In genomic region chr12:131923260-131923659, GRCh38 we compare ENCODE assay signal across 10 cellular contexts. TPM values are rescaled to one million over a fixed set of nuclear protein-coding genes. Genes with fewer than 3 reads are reported as not detected.
A peak's percentile ranks its signal among the peaks of the same experiment; 100 is the strongest.
DNase-seq lines count a peak whose midpoint lies in the region; ATAC-seq, FAIRE-seq and TF ChIP-seq lines count a peak whose summit lies in the region.
"Had no signal": no experiment of that assay in that cellular context is flagged by ENCODE, and none has a peak within 500 bp of the region (broad histone marks: within the 10 kb centered on the region; RNA-seq: fewer than 3 reads in every experiment).

No MANE protein-coding gene starts in this region.

- H3K27ac ChIP-seq in HepG2 (ENCODE audit: extremely low read length, insufficient read depth, low read length) = no peak overlapping the region
- no peak overlapping the region for H3K27ac ChIP-seq in A673 (ENCODE audit: low read depth, low read length, poor library complexity, severe bottlenecking)
- no peak overlapping the region for H3K27ac ChIP-seq in neural progenitor cell

- H3K79me2 ChIP-seq in HepG2 (ENCODE audit: insufficient read depth, low read length) (no peaks in the 10 kb centered on the region), neural progenitor cell (ENCODE audit: low read depth) (no peaks in the 10 kb centered on the region)

- no peak for DNase-seq in HepG2 (ENCODE audit: low spot score)
- DNase-seq in A673 (ENCODE audit: low spot score) = no peak
- no peak for DNase-seq in activated CD8-positive, alpha-beta memory T cell treated with anti-CD3 and anti-CD28 coated beads, Interleukin-2, amount 50 U/mL, for 48 hours
- no peak for DNase-seq in activated naive CD4-positive, alpha-beta T cell treated with anti-CD3 and anti-CD28 coated beads for 36 hours
- DNase-seq in neural progenitor cell (ENCODE audit: low spot score) = no peak
- DNase-seq: caudate nucleus had no signal

- intact Hi-C loops in HepG2 (cut with micrococcal nuclease; ENCODE audit: unreplicated experiment) (loop anchor here (10.0 kb wide), 1 partner anchor 88 kb away; no protein-coding TSS in a partner anchor), A673 (cut with micrococcal nuclease; ENCODE audit: unreplicated experiment) (no loop called here)
- intact Hi-C loops in activated naive CD4-positive, alpha-beta T cell treated with anti-CD3 and anti-CD28 coated beads for 36 hours (cut with micrococcal nuclease) = no loop called here

- BruUV-seq in HepG2 (replicated peaks; lab: Mats Ljungman, UMichigan) (no TSS peak), A673 (replicated peaks; lab: Mats Ljungman, UMichigan) (no TSS peak)

- no peak overlapping the region for H3K27ac Mint-ChIP-seq in activated naive CD4-positive, alpha-beta T cell treated with anti-CD3 and anti-CD28 coated beads for 36 hours
- no peak overlapping the region for H3K27ac Mint-ChIP-seq in neural progenitor cell
- H3K27ac Mint-ChIP-seq: progenitor cell of endocrine pancreas had no signal

- H3K27me3 ChIP-seq in HepG2 (ENCODE audit: control insufficient read depth in 1 of 2, insufficient read depth in 2 of 2, low read length in 2 of 2) = no peaks in the 10 kb centered on the region
- no peaks in the 10 kb centered on the region for H3K27me3 ChIP-seq in A673 (replicated peaks; ENCODE audit: insufficient read depth, low read depth, low read length, poor library complexity)
- peaks cover 6% of the 10 kb centered on the region for H3K27me3 ChIP-seq in neural progenitor cell

- H3F3A ChIP-seq in neural progenitor cell (ENCODE audit: low read depth) = no peaks in the 10 kb centered on the region

- ATAC-seq in GM18520 (IDR thresholded peaks at IDR 0.05; ENCODE audit: unreplicated experiment) (peak; percentile 72), GM21528 (IDR thresholded peaks at IDR 0.05; ENCODE audit: low FRiP score, unreplicated experiment) (peak; percentile 75), HG03159 (IDR thresholded peaks at IDR 0.05; ENCODE audit: unreplicated experiment) (peak; percentile 82), HepG2 (no peak)

- in situ Hi-C loops in HepG2 (cut with HindIII; ENCODE audit: extremely low pct_ligation_motif_present, low pct_unique_long_range_greater_than_20kb) = no loop called here

- no peak overlapping the region for H3K4me2 ChIP-seq in HepG2 (ENCODE audit: low read depth, low read length)
- H3K4me2 ChIP-seq in neural progenitor cell = no peak overlapping the region

- H3K9me3 Mint-ChIP-seq in activated naive CD4-positive, alpha-beta T cell treated with anti-CD3 and anti-CD28 coated beads for 36 hours = no peaks in the 10 kb centered on the region
- peaks cover 6% of the 10 kb centered on the region for H3K9me3 Mint-ChIP-seq in neural progenitor cell

- H3K4me1 Mint-ChIP-seq in activated naive CD4-positive, alpha-beta T cell treated with anti-CD3 and anti-CD28 coated beads for 36 hours (ENCODE audit: low read depth) = peaks cover 6% of the 10 kb centered on the region
- H3K4me1 Mint-ChIP-seq in neural progenitor cell = peaks cover 5% of the 10 kb centered on the region

- 86% methylated on average over 8 of the region's 11 CpGs for WGBS in HepG2 (ENCODE audit: low lambda C conversion rate)

- no peak for TF ChIP-seq EP300 in HepG2 (IDR thresholded peaks at IDR 0.05; ENCODE audit: low read depth in 2 of 2, low read length in 2 of 2)
- no peak for TF ChIP-seq EP300 in HepG2 (CRISPR knock-in tag; IDR thresholded peaks at IDR 0.05; ENCODE audit: borderline replicate concordance)

- H3K4me3 ChIP-seq in HepG2 (replicated peaks in 1 of 3; ENCODE audit: insufficient read depth in 1 of 3, low read depth in 2 of 3, low read length in 3 of 3) (no peak overlapping the region), A673 (ENCODE audit: low read depth, low read length, poor library complexity, severe bottlenecking) (no peak overlapping the region), neural progenitor cell (no peak overlapping the region)

- TF ChIP-seq POLR2A in HepG2 (IDR thresholded peaks at IDR 0.05; ENCODE audit: insufficient read depth in 1 of 2, low read depth in 2 of 2, low read length in 2 of 2) = no peak

- peaks cover 5% of the 10 kb centered on the region; the same call in 1 of the 2 replicates for H3K4me1 ChIP-seq in HepG2 (ENCODE audit: insufficient read depth, low read length)
- no peaks in the 10 kb centered on the region for H3K4me1 ChIP-seq in A673 (ENCODE audit: insufficient read depth, low read length, poor library complexity, severe bottlenecking)
- H3K4me1 ChIP-seq in neural progenitor cell = no peaks in the 10 kb centered on the region

- TF ChIP-seq RAD21 in HepG2 (CRISPR knock-in tag; IDR thresholded peaks at IDR 0.05) = no peak

- TF ChIP-seq CTCF in HepG2 (CRISPR knock-in tag; IDR thresholded peaks at IDR 0.05) (no peak), A673 (conservative IDR thresholded peaks at IDR 0.05; ENCODE audit: low read depth, low read length) (no peak), neural progenitor cell (IDR thresholded peaks at IDR 0.05) (no peak)

- H4K20me1 ChIP-seq in HepG2 (ENCODE audit: insufficient read depth, low read length) = no peaks in the 10 kb centered on the region
- no peaks in the 10 kb centered on the region for H4K20me1 ChIP-seq in neural progenitor cell (ENCODE audit: low read depth)

- H2AFZ ChIP-seq in HepG2 (ENCODE audit: low read length) (no peak overlapping the region), neural progenitor cell (replicated peaks) (no peak overlapping the region)

- POLR2A ChIA-PET in HepG2 (lab: Yijun Ruan, JAX) = no interaction called here
- POLR2A ChIA-PET in A673 (lab: Charles Lee; ENCODE audit: low non-redundant PET) = no interaction called here

- no peaks in the 10 kb centered on the region for H3K27me3 Mint-ChIP-seq in activated naive CD4-positive, alpha-beta T cell treated with anti-CD3 and anti-CD28 coated beads for 36 hours (ENCODE audit: low read depth)
- H3K27me3 Mint-ChIP-seq in neural progenitor cell (ENCODE audit: insufficient read depth, low read depth) = no peaks in the 10 kb centered on the region
- H3K27me3 Mint-ChIP-seq: progenitor cell of endocrine pancreas had no signal

- no peak overlapping the region for H3K4me3 Mint-ChIP-seq in activated naive CD4-positive, alpha-beta T cell treated with anti-CD3 and anti-CD28 coated beads for 36 hours
- H3K4me3 Mint-ChIP-seq in neural progenitor cell = no peak overlapping the region

- no peaks in the 10 kb centered on the region for H3K36me3 Mint-ChIP-seq in activated naive CD4-positive, alpha-beta T cell treated with anti-CD3 and anti-CD28 coated beads for 36 hours (ENCODE audit: low read depth)
- peaks cover 7% of the 10 kb centered on the region for H3K36me3 Mint-ChIP-seq in neural progenitor cell

- CTCF ChIA-PET in HepG2 (lab: Yijun Ruan, JAX; ENCODE audit: low intra/inter-chr PET ratio, low total read pairs) (no interaction called here), A673 (lab: Charles Lee) (interaction anchor here (1.0 kb wide), 1 partner anchor 11 kb away, joined by 5 read pairs; no protein-coding TSS in a partner anchor)
- CTCF ChIA-PET in activated naive CD4-positive, alpha-beta T cell treated with anti-CD3 and anti-CD28 coated beads for 36 hours (lab: Charles Lee) = no interaction called here

- no peaks in the 10 kb centered on the region for H3K9me3 ChIP-seq in HepG2 (ENCODE audit: low read length)
- no peaks in the 10 kb centered on the region for H3K9me3 ChIP-seq in A673 (ENCODE audit: low read depth, low read length, poor library complexity, severe bottlenecking)
- no peaks in the 10 kb centered on the region for H3K9me3 ChIP-seq in neural progenitor cell (ENCODE audit: low read depth)

- H3K9ac ChIP-seq in HepG2 (ENCODE audit: insufficient read depth, low read depth, low read length) = no peak overlapping the region
- no peak overlapping the region for H3K9ac ChIP-seq in neural progenitor cell

- FAIRE-seq in HepG2 (lab: Jason Lieb, UNC) = no peak

- H3K36me3 ChIP-seq in HepG2 (replicated peaks in 1 of 2; ENCODE audit: control insufficient read depth in 1 of 2, insufficient read depth in 2 of 2, low read length in 2 of 2) = peaks cover 4 to 13% of the 10 kb centered on the region in 2 experiments; a peak in 4 of 5 replicates
- H3K36me3 ChIP-seq in A673 (ENCODE audit: insufficient read depth, low read length, poor library complexity, severe bottlenecking) = peaks cover 6% of the 10 kb centered on the region
- H3K36me3 ChIP-seq in neural progenitor cell = no peaks in the 10 kb centered on the region

RNA-seq across cellular contexts. Expression of gene PUS1, which starts 5.8 kb away (rescaled TPM):
- total RNA-seq in HepG2 (2016; rRNA removed; fragmentation: Illumina TruSeq; extraction: Trizol) = 23.5 and 24.7 TPM in 2 replicates
- 6.6 and 7.1 TPM in 2 replicates for total RNA-seq in HepG2 (2016; cell fraction: cytosol; rRNA removed; fragmentation: Illumina TruSeq; extraction: Trizol; ENCODE audit: low read depth)
- 21.9 and 25.6 TPM in 2 replicates for total RNA-seq in HepG2 (2016; cell fraction: insoluble cytoplasmic fraction; rRNA removed; fragmentation: Illumina TruSeq; extraction: Trizol)
- 11.7 and 15.8 TPM in 2 replicates for total RNA-seq in HepG2 (2016; cell fraction: membrane; rRNA removed; fragmentation: Illumina TruSeq; extraction: Trizol)
- total RNA-seq in HepG2 (2016; cell fraction: nucleus; rRNA removed; fragmentation: Illumina TruSeq; extraction: Trizol) = 22.3 and 22.5 TPM in 2 replicates
- polyA plus RNA-seq in HepG2 (2011; rRNA removed) = 19.2 and 28.3 TPM in 2 replicates
- 18.9 and 22.1 TPM in 2 replicates for polyA plus RNA-seq in HepG2 (2011; cell fraction: cytosol; rRNA removed)
- 51.5 and 61.7 TPM in 2 replicates for polyA plus RNA-seq in HepG2 (2011; cell fraction: nucleus; rRNA removed)
- polyA plus RNA-seq in HepG2 (2012) = 16.6 and 23.7 TPM in 2 replicates
- 6.6 and 8.0 TPM in 2 replicates for polyA plus RNA-seq in HepG2 (2016; cell fraction: cytosol; fragmentation: Illumina TruSeq; extraction: Trizol; ENCODE audit: low read depth)
- polyA plus RNA-seq in HepG2 (2016; cell fraction: insoluble cytoplasmic fraction; fragmentation: Illumina TruSeq; extraction: Trizol; ENCODE audit: low read depth) = 37.8 and 38.4 TPM in 2 replicates
- polyA plus RNA-seq in HepG2 (2016; cell fraction: membrane; fragmentation: Illumina TruSeq; extraction: Trizol; ENCODE audit: low read depth) = 14.2 and 18.7 TPM in 2 replicates
- 70.5 and 72.7 TPM in 2 replicates for polyA plus RNA-seq in HepG2 (2016; cell fraction: nucleus; fragmentation: Illumina TruSeq; extraction: Trizol; ENCODE audit: insufficient read depth, low read depth)
- polyA minus RNA-seq in HepG2 (2011; rRNA and poly(A)+ RNA removed; ENCODE audit: low replicate concordance) = 26.1 and 71.1 TPM in 2 replicates
- 10.4 and 12.3 TPM in 2 replicates for polyA minus RNA-seq in HepG2 (2011; cell fraction: cytosol; rRNA and poly(A)+ RNA removed)
- 31.2 and 34.2 TPM in 2 replicates for polyA minus RNA-seq in HepG2 (2011; cell fraction: nucleus; rRNA and poly(A)+ RNA removed)
- 83.3 and 103 TPM in 2 replicates for total RNA-seq in A673 (2021)
- total RNA-seq in activated naive CD4-positive, alpha-beta T cell treated with anti-CD3 and anti-CD28 coated beads for 36 hours = 10 to 100 TPM; 37.7 to 38.8 TPM
- 15.9 and 17.8 TPM in 2 replicates for total RNA-seq in neural progenitor cell (ENCODE audit: low replicate concordance)

RNA-seq across cellular contexts. Expression of gene EP400, which starts 26.5 kb away (rescaled TPM):
- total RNA-seq in HepG2 (2016; rRNA removed; fragmentation: Illumina TruSeq; extraction: Trizol) (5.0 and 8.4 TPM in 2 replicates), A673 (2021) (80.1 and 91.4 TPM in 2 replicates), neural progenitor cell (ENCODE audit: low replicate concordance) (16.3 and 21.2 TPM in 2 replicates)
- 4.7 TPM in 2 replicates for total RNA-seq in HepG2 (2016; cell fraction: cytosol; rRNA removed; fragmentation: Illumina TruSeq; extraction: Trizol; ENCODE audit: low read depth)
- total RNA-seq in HepG2 (2016; cell fraction: insoluble cytoplasmic fraction; rRNA removed; fragmentation: Illumina TruSeq; extraction: Trizol) = 3.7 and 7.0 TPM in 2 replicates
- total RNA-seq in HepG2 (2016; cell fraction: membrane; rRNA removed; fragmentation: Illumina TruSeq; extraction: Trizol) = 6.0 and 6.1 TPM in 2 replicates
- total RNA-seq in HepG2 (2016; cell fraction: nucleus; rRNA removed; fragmentation: Illumina TruSeq; extraction: Trizol) = 13.3 and 16.0 TPM in 2 replicates
- 4.2 and 4.9 TPM in 2 replicates for polyA plus RNA-seq in HepG2 (2011; rRNA removed)
- polyA plus RNA-seq in HepG2 (2011; cell fraction: cytosol; rRNA removed) = 2.4 and 3.4 TPM in 2 replicates
- 23.5 and 23.6 TPM in 2 replicates for polyA plus RNA-seq in HepG2 (2011; cell fraction: nucleus; rRNA removed)
- polyA plus RNA-seq in HepG2 (2012) = 16.1 and 16.9 TPM in 2 replicates
- 1.1 TPM in 2 replicates for polyA plus RNA-seq in HepG2 (2016; cell fraction: cytosol; fragmentation: Illumina TruSeq; extraction: Trizol; ENCODE audit: low read depth)
- polyA plus RNA-seq in HepG2 (2016; cell fraction: insoluble cytoplasmic fraction; fragmentation: Illumina TruSeq; extraction: Trizol; ENCODE audit: low read depth) = 11.0 and 15.9 TPM in 2 replicates
- polyA plus RNA-seq in HepG2 (2016; cell fraction: membrane; fragmentation: Illumina TruSeq; extraction: Trizol; ENCODE audit: low read depth) = 2.6 and 2.7 TPM in 2 replicates
- polyA plus RNA-seq in HepG2 (2016; cell fraction: nucleus; fragmentation: Illumina TruSeq; extraction: Trizol; ENCODE audit: insufficient read depth, low read depth) = 43.2 and 47.1 TPM in 2 replicates
- 7.5 and 11.1 TPM in 2 replicates for polyA minus RNA-seq in HepG2 (2011; rRNA and poly(A)+ RNA removed; ENCODE audit: low replicate concordance)
- polyA minus RNA-seq in HepG2 (2011; cell fraction: cytosol; rRNA and poly(A)+ RNA removed) = 7.5 and 8.3 TPM in 2 replicates
- 16.2 and 18.8 TPM in 2 replicates for polyA minus RNA-seq in HepG2 (2011; cell fraction: nucleus; rRNA and poly(A)+ RNA removed)
- total RNA-seq in activated naive CD4-positive, alpha-beta T cell treated with anti-CD3 and anti-CD28 coated beads for 36 hours = 10 to 100 TPM; 36.8 to 40.6 TPM

RNA-seq across cellular contexts. Expression of gene ULK1, which starts 28.8 kb away (rescaled TPM):
- total RNA-seq in HepG2 (2016; rRNA removed; fragmentation: Illumina TruSeq; extraction: Trizol) = 1.7 and 2.8 TPM in 2 replicates
- 1.9 and 2.4 TPM in 2 replicates for total RNA-seq in HepG2 (2016; cell fraction: cytosol; rRNA removed; fragmentation: Illumina TruSeq; extraction: Trizol; ENCODE audit: low read depth)
- total RNA-seq in HepG2 (2016; cell fraction: insoluble cytoplasmic fraction; rRNA removed; fragmentation: Illumina TruSeq; extraction: Trizol) = 1.6 and 3.3 TPM in 2 replicates
- 1.7 and 2.8 TPM in 2 replicates for total RNA-seq in HepG2 (2016; cell fraction: membrane; rRNA removed; fragmentation: Illumina TruSeq; extraction: Trizol)
- 4.9 and 6.0 TPM in 2 replicates for total RNA-seq in HepG2 (2016; cell fraction: nucleus; rRNA removed; fragmentation: Illumina TruSeq; extraction: Trizol)
- 10.1 and 13.9 TPM in 2 replicates for polyA plus RNA-seq in HepG2 (2011; rRNA removed)
- 2.2 and 3.2 TPM in 2 replicates for polyA plus RNA-seq in HepG2 (2011; cell fraction: cytosol; rRNA removed)
- polyA plus RNA-seq in HepG2 (2011; cell fraction: nucleus; rRNA removed) = 132 and 157 TPM in 2 replicates
- polyA plus RNA-seq in HepG2 (2012) = 16.0 and 35.4 TPM in 2 replicates
- 0.21 and 0.24 TPM in 2 replicates for polyA plus RNA-seq in HepG2 (2016; cell fraction: cytosol; fragmentation: Illumina TruSeq; extraction: Trizol; ENCODE audit: low read depth)
- polyA plus RNA-seq in HepG2 (2016; cell fraction: insoluble cytoplasmic fraction; fragmentation: Illumina TruSeq; extraction: Trizol; ENCODE audit: low read depth) = 3.6 and 5.0 TPM in 2 replicates
- 0.60 and 0.72 TPM in 2 replicates for polyA plus RNA-seq in HepG2 (2016; cell fraction: membrane; fragmentation: Illumina TruSeq; extraction: Trizol; ENCODE audit: low read depth)
- polyA plus RNA-seq in HepG2 (2016; cell fraction: nucleus; fragmentation: Illumina TruSeq; extraction: Trizol; ENCODE audit: insufficient read depth, low read depth) = 27.6 and 31.1 TPM in 2 replicates
- polyA minus RNA-seq in HepG2 (2011; rRNA and poly(A)+ RNA removed; ENCODE audit: low replicate concordance) = 11.3 and 13.5 TPM in 2 replicates
- 7.8 and 10.2 TPM in 2 replicates for polyA minus RNA-seq in HepG2 (2011; cell fraction: cytosol; rRNA and poly(A)+ RNA removed)
- polyA minus RNA-seq in HepG2 (2011; cell fraction: nucleus; rRNA and poly(A)+ RNA removed) = 15.5 and 17.8 TPM in 2 replicates
- 56.1 and 57.3 TPM in 2 replicates for total RNA-seq in A673 (2021)
- total RNA-seq in activated naive CD4-positive, alpha-beta T cell treated with anti-CD3 and anti-CD28 coated beads for 36 hours = 10 to 100 TPM; 13.6 to 15.6 TPM
- 4.9 and 16.0 TPM in 2 replicates for total RNA-seq in neural progenitor cell (ENCODE audit: low replicate concordance)
